In the genomic region with DNA sequence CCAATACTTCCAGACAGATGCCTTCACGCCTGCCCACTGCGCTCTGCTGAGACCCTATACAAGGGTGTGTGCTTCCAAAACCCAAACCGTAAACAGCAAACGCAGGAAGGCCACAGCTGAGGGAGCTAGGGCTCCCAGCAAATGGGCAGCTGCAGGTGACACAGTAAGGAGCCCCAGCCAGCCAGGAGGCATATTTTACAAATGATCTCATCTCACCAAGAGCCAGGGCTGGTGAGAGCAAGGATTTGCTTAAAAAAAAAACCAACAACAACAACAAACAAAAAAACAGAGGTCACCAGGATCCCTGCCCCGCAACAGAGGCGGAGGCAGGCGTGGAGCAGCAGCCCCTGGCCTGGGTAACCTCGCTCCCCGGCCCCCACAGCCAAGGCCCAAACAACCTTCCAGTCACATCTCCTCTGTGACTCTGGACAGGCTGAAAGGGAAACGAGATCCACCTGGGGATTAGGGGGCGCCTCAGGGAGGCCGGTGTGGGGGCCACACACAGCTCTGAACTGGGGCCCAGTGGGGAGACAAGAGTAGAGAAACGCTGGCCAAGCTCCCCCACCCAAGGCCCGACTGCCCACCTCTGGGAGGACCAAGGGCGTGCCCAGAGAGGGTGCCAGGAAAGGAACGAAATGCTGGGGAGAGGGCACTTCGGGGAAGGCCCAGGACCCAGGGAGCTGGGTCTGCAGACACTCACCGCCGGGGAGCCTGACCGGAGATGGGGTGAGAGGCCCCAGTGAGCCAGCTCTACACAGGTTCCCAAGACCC, we compare ENCODE assay signal across 12 cellular contexts. TPM values are rescaled to one million over a fixed set of nuclear protein-coding genes. Genes with fewer than 3 reads are reported as not detected.
A peak's percentile ranks its signal among the peaks of the same experiment; 100 is the strongest.
DNase-seq lines count a peak whose midpoint lies in the region; ATAC-seq, FAIRE-seq and TF ChIP-seq lines count a peak whose summit lies in the region.
"Had no signal": no experiment of that assay in that cellular context is flagged by ENCODE, and none has a peak within 500 bp of the region (broad histone marks: within the 10 kb centered on the region; RNA-seq: fewer than 3 reads in every experiment).

No MANE protein-coding gene starts in this region.

- WGBS in A549 (ENCODE audit: missing lambda C conversion rate) = 87% methylated on average over 20 of the region's 20 CpGs

- no peaks in the 10 kb centered on the region for H3K36me3 ChIP-seq in naive thymus-derived CD4-positive, alpha-beta T cell (ENCODE audit: control insufficient read depth in 2 of 3, insufficient read depth in 3 of 3, low read length in 3 of 3)

- TF ChIP-seq EP300 in A549 (IDR thresholded peaks at IDR 0.05) = no peak

- ATAC-seq in A549 = no peak
- ATAC-seq in HG02678 (IDR thresholded peaks at IDR 0.05; ENCODE audit: unreplicated experiment) = no peak
- no peak for ATAC-seq in naive thymus-derived CD4-positive, alpha-beta T cell
- ATAC-seq: left lung had no signal

- DNase-seq in A549 (ENCODE audit: low read depth in 1 of 2, low spot score in 1 of 2) = no peak
- no peak for DNase-seq in HL-60 (ENCODE audit: low read depth in 1 of 2, low spot score in 1 of 2)
- peak; percentile 23 for DNase-seq in choroid plexus epithelial cell (ENCODE audit: low read depth)
- no peak for DNase-seq in activated CD4-positive, alpha-beta T cell treated with anti-CD3 and anti-CD28 coated beads for 1 hour
- DNase-seq in GM19239 (ENCODE audit: insufficient read length, low spot score) = no peak
- no peak for DNase-seq in naive thymus-derived CD4-positive, alpha-beta T cell
- DNase-seq: activated CD4-positive, CD25-positive, alpha-beta regulatory T cell; C1 segment of cervical spinal cord had no signal

- POLR2A ChIA-PET in A549 (lab: Yijun Ruan, JAX) = no interaction called here
- POLR2A ChIA-PET in naive thymus-derived CD4-positive, alpha-beta T cell (lab: Charles Lee) = interaction anchor here (2.9 kb wide), 1 partner anchor 30 kb away, joined by 15 read pairs; no protein-coding TSS in a partner anchor

- no peaks in the 10 kb centered on the region for H3K9me3 Mint-ChIP-seq in nephron
- H3K9me3 Mint-ChIP-seq in naive thymus-derived CD4-positive, alpha-beta T cell = no peaks in the 10 kb centered on the region

- no peaks in the 10 kb centered on the region for H3K27me3 Mint-ChIP-seq in nephron (ENCODE audit: low read depth)
- H3K27me3 Mint-ChIP-seq in naive thymus-derived CD4-positive, alpha-beta T cell = peaks cover 0 to 20% (median 0%) of the 10 kb centered on the region in 5 donors
- H3K27me3 Mint-ChIP-seq: activated naive CD8-positive, alpha-beta T cell had no signal

- H3K27ac ChIP-seq in A549 = peak overlapping the region in 1 of 2 experiments; percentile 92; a peak in 4 of 6 replicates
- peak overlapping the region; percentile 97 for H3K27ac ChIP-seq in HL-60 (replicated peaks)
- H3K27ac ChIP-seq in naive thymus-derived CD4-positive, alpha-beta T cell (ENCODE audit: low read depth, low read length) = no peak overlapping the region

- no peaks in the 10 kb centered on the region for H3K36me3 Mint-ChIP-seq in nephron (ENCODE audit: low read depth)
- H3K36me3 Mint-ChIP-seq in naive thymus-derived CD4-positive, alpha-beta T cell = no peaks in the 10 kb centered on the region
- H3K36me3 Mint-ChIP-seq: activated naive CD8-positive, alpha-beta T cell had no signal

- H3K4me1 Mint-ChIP-seq in nephron = peaks cover 19% of the 10 kb centered on the region
- H3K4me1 Mint-ChIP-seq in naive thymus-derived CD4-positive, alpha-beta T cell = peaks cover 4 to 34% (median 20%) of the 10 kb centered on the region in 7 donors

- H3K4me3 ChIP-seq in A549 (no peak overlapping the region), HL-60 (replicated peaks; ENCODE audit: insufficient read depth, low read length) (no peak overlapping the region), choroid plexus epithelial cell (ENCODE audit: low read depth, low read length) (no peak overlapping the region)
- no peak overlapping the region for H3K4me3 ChIP-seq in naive thymus-derived CD4-positive, alpha-beta T cell (ENCODE audit: low read length)
- H3K4me3 ChIP-seq: left lung had no signal

- peaks cover 57% of the 10 kb centered on the region for H3K4me1 ChIP-seq in A549
- peaks cover 14 to 21% of the 10 kb centered on the region in 2 donors for H3K4me1 ChIP-seq in naive thymus-derived CD4-positive, alpha-beta T cell (ENCODE audit: control insufficient read depth in 2 of 2, insufficient read depth in 2 of 2, low read length in 2 of 2)

- TF ChIP-seq CTCF in A549 (IDR thresholded peaks at IDR 0.05) = no peak
- TF ChIP-seq CTCF in HL-60 (IDR thresholded peaks at IDR 0.05; ENCODE audit: insufficient read depth, low read length) = no peak
- no peak for TF ChIP-seq CTCF in choroid plexus epithelial cell (conservative IDR thresholded peaks at IDR 0.05; ENCODE audit: low read depth, low read length)
- TF ChIP-seq CTCF in nephron (IDR thresholded peaks at IDR 0.05; ENCODE audit: unreplicated experiment in 3 of 3) = no peak

- no peak for FAIRE-seq in A549 (lab: Jason Lieb, UNC)
- FAIRE-seq in GM19239 (lab: Jason Lieb, UNC) = no peak

- CTCF ChIA-PET in A549 (lab: Yijun Ruan, JAX) = interaction anchor here (0.9 to 4.2 kb wide), 8 partner anchors 12 to 125 kb away, joined by 3 to 94 read pairs (median 5); partner anchors contain the start of gene TMEM250
- CTCF ChIA-PET in naive thymus-derived CD4-positive, alpha-beta T cell (lab: Charles Lee) = interaction anchor here (3.6 kb wide), 1 partner anchor 30 kb away, joined by 22 read pairs; no protein-coding TSS in a partner anchor

- H3K27ac Mint-ChIP-seq in nephron = peak overlapping the region in 2 of 3 experiments; percentile 56 to 71
- H3K27ac Mint-ChIP-seq in naive thymus-derived CD4-positive, alpha-beta T cell = peak overlapping the region in 4 of 9 donors; percentile 57 to 84 (median 66)
- H3K27ac Mint-ChIP-seq: activated naive CD8-positive, alpha-beta T cell had no signal

- no peak for TF ChIP-seq POLR2A in A549 (IDR thresholded peaks at IDR 0.05; ENCODE audit: low read length)

- H3K9me3 ChIP-seq in A549 = no peaks in the 10 kb centered on the region
- no peaks in the 10 kb centered on the region for H3K9me3 ChIP-seq in naive thymus-derived CD4-positive, alpha-beta T cell (ENCODE audit: control insufficient read depth in 2 of 3, low read length in 3 of 3)
- H3K9me3 ChIP-seq: left lung had no signal

- intact Hi-C loops in naive thymus-derived CD4-positive, alpha-beta T cell (cut with micrococcal nuclease) = no loop called here

- H3K4me3 Mint-ChIP-seq in nephron = peak overlapping the region; percentile 56 to 85 (median 75)
- peak overlapping the region in 2 of 10 donors; percentile 82 to 85 for H3K4me3 Mint-ChIP-seq in naive thymus-derived CD4-positive, alpha-beta T cell
- H3K4me3 Mint-ChIP-seq: activated naive CD8-positive, alpha-beta T cell had no signal

- TF ChIP-seq RAD21 in A549 (conservative IDR thresholded peaks at IDR 0.05 in 1 of 2, IDR thresholded peaks at IDR 0.05 in 1 of 2) = no peak

- H3K27me3 ChIP-seq in HL-60 (ENCODE audit: insufficient read depth, poor library complexity, severe bottlenecking) = no peaks in the 10 kb centered on the region
- H3K27me3 ChIP-seq in naive thymus-derived CD4-positive, alpha-beta T cell (ENCODE audit: control insufficient read depth in 2 of 2, insufficient read depth in 2 of 2, low read length in 2 of 2) = no peaks in the 10 kb centered on the region
- H3K27me3 ChIP-seq: left lung had no signal

- peak overlapping the region; percentile 97 for H3K4me2 ChIP-seq in A549

TF ChIP-seq in A549, 52 proteins besides CTCF, POLR2A, EP300 and RAD21:
- TF ChIP-seq, protein P1, sequence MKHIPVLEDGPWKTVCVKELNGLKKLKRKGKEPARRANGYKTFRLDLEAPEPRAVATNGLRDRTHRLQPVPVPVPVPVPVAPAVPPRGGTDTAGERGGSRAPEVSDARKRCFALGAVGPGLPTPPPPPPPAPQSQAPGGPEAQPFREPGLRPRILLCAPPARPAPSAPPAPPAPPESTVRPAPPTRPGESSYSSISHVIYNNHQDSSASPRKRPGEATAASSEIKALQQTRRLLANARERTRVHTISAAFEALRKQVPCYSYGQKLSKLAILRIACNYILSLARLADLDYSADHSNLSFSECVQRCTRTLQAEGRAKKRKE (CRISPR knock-in tag; IDR thresholded peaks at IDR 0.05; ENCODE audit: low read depth) = no peak
- TF ChIP-seq HMGXB4 (CRISPR knock-in tag; IDR thresholded peaks at IDR 0.05; ENCODE audit: borderline replicate concordance) = no peak

RNA-seq across cellular contexts. Expression of gene NACC2, which starts 3.3 kb away (rescaled TPM):
- polyA plus RNA-seq in A549 (2011; rRNA removed) (12.7 and 16.1 TPM in 2 replicates), A549 (2017; fragmentation: RNase III; extraction: RNeasy Plus Mini Kit Qiagen cat#74134 plus additional on column Dnase treatment) (28.4 to 29.5 TPM (median 29.2 TPM) in 3 replicates)
- polyA plus RNA-seq in A549 (2012; cell fraction: cytosol; rRNA removed) = 24.7 and 31.7 TPM in 2 replicates
- 60.5 and 64.5 TPM in 2 replicates for polyA plus RNA-seq in A549 (2012; cell fraction: nucleus; rRNA removed)
- polyA minus RNA-seq in A549 (2011; rRNA and poly(A)+ RNA removed) = 16.6 and 18.9 TPM in 2 replicates
- 10 to 100 TPM in 1 of 5 experiments, 1 to 10 TPM in 4; 2.7 to 17.7 (median 8.2) TPM for total RNA-seq in naive thymus-derived CD4-positive, alpha-beta T cell
- under 1 TPM; 0.92 to 0.97 TPM for polyA plus RNA-seq in naive thymus-derived CD4-positive, alpha-beta T cell

RNA-seq across cellular contexts. Expression of gene TMEM250, which starts 26.9 kb away (rescaled TPM):
- polyA plus RNA-seq in A549 (2011; rRNA removed) (13.0 and 15.3 TPM in 2 replicates), A549 (2017; fragmentation: RNase III; extraction: RNeasy Plus Mini Kit Qiagen cat#74134 plus additional on column Dnase treatment) (31.4 to 35.2 TPM (median 34.0 TPM) in 3 replicates)
- polyA plus RNA-seq in A549 (2012; cell fraction: cytosol; rRNA removed) = 19.7 and 31.3 TPM in 2 replicates
- 34.7 and 47.6 TPM in 2 replicates for polyA plus RNA-seq in A549 (2012; cell fraction: nucleus; rRNA removed)
- 16.1 and 19.3 TPM in 2 replicates for polyA minus RNA-seq in A549 (2011; rRNA and poly(A)+ RNA removed)
- total RNA-seq in naive thymus-derived CD4-positive, alpha-beta T cell = 10 to 100 TPM; 16.4 to 55.3 (median 41.3) TPM
- 10 to 100 TPM; 42.2 to 61.8 TPM for polyA plus RNA-seq in naive thymus-derived CD4-positive, alpha-beta T cell

Comparison
In these comparisons a context has a peak if more than half of its experiments do, and no peak if none do; other contexts are left out.
1. RNA of gene NACC2, which starts 3.3 kb away (polyA plus RNA-seq): 12.7 to 64.5 TPM in A549; 0.92 to 0.97 TPM in naive thymus-derived CD4-positive, alpha-beta T cell; every median in the first group is over 4 times any median in the second.